ENCODE assay signal across 1 cellular context in genomic region chr3:64170270-64170669, GRCh38.
TF ChIP-seq lines count a peak whose summit lies in the region.

No MANE protein-coding gene starts in this region.

TF ChIP-seq in HepG2, 621 proteins besides CTCF, POLR2A, EP300 and RAD21 (continued from another document):
- TF ChIP-seq PCBP2 (optimal IDR thresholded peaks at IDR 0.05; ENCODE audit: low read depth, low read length, poor library complexity, severe bottlenecking): no peak
- no peak for TF ChIP-seq GATAD2A (CRISPR knock-in tag; IDR thresholded peaks at IDR 0.05)
- TF ChIP-seq HHEX (CRISPR knock-in tag; IDR thresholded peaks at IDR 0.05): no peak
- no peak for TF ChIP-seq TCF12 (IDR thresholded peaks at IDR 0.05)
- no peak for TF ChIP-seq TCF12 (CRISPR knock-in tag; IDR thresholded peaks at IDR 0.05)
- TF ChIP-seq ZBTB25 (CRISPR knock-in tag; IDR thresholded peaks at IDR 0.05): no peak
- TF ChIP-seq ZNF75D (CRISPR knock-in tag; IDR thresholded peaks at IDR 0.05; ENCODE audit: borderline replicate concordance): no peak
- TF ChIP-seq ZFP62 (CRISPR knock-in tag; IDR thresholded peaks at IDR 0.05): no peak
- no peak for TF ChIP-seq ARID3A (IDR thresholded peaks at IDR 0.05; ENCODE audit: low read depth, low read length)
- no peak for TF ChIP-seq AHDC1 (CRISPR knock-in tag; IDR thresholded peaks at IDR 0.05; ENCODE audit: borderline replicate concordance)
